ENCODE assay signal across 20 cellular contexts in the genomic region with DNA sequence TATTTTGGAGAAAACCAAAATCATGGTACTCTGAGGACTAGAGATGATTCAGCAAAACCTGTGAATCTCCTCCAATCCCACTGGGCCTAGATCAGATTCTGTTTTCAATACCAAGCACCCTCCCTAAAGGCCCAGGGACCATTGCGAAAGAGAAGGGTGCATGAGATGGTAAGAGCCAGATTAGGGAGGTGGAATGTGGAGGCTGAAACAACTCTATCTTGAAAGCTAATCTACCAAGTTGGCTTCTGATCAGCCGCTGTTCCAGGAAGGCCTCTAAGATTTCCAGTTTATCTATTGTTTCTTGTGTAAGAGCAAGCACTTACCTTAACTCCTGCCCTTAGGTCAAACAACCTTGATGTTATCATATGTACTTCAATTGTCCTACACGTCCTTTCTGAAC.
"Had no signal": no experiment of that assay in that cellular context is flagged by ENCODE, and none has a peak within 500 bp of the region (broad histone marks: within the 10 kb centered on the region; RNA-seq: fewer than 3 reads in every experiment).

No MANE protein-coding gene starts in this region.

- ATAC-seq: activated CD4-positive, CD25-positive, alpha-beta regulatory T cell treated with anti-CD3 and anti-CD28 coated beads, Interleukin-2, amount 50 U/mL, for 24 hours; activated CD8-positive, alpha-beta T cell treated with anti-CD3 and anti-CD28 coated beads, Interleukin-2, amount 10 ng/mL, durations not matched to agents 7 days and 5 days; K562; PC-3 had no signal

- H3K4me3 ChIP-seq: K562 had no signal

- DNase-seq: activated CD4-positive, alpha-beta T cell treated with anti-CD3 and anti-CD28 coated beads for 4 hours; activated CD8-positive, alpha-beta memory T cell treated with anti-CD3 and anti-CD28 coated beads, Interleukin-2, amount 50 U/mL, for 48 hours; activated CD8-positive, alpha-beta T cell treated with anti-CD3 and anti-CD28 coated beads, Interleukin-2, amount 10 ng/mL, durations not matched to agents 7 days and 5 days; activated naive CD4-positive, alpha-beta T cell treated with anti-CD3 and anti-CD28 coated beads, Interleukin-2, amount 50 U/mL, for 16 hours; activated naive CD8-positive, alpha-beta T cell treated with anti-CD3 and anti-CD28 coated beads, Interleukin-2, amount 10 ng/mL, durations not matched to agents 7 days and 5 days; activated T-cell treated with anti-CD3 and anti-CD28 coated beads, Interleukin-2, amount 50 U/mL, for 1 hour; aorta; Kasumi-1; NCI-H146; NCI-H1930; NCI-H510A treated with DMSO at 0.1 percent for 48 hours; NCI-H69; NK-92 treated with Interleukin-12 subunit alpha and Interleukin-12 subunit beta, amount 100 ng/mL, for 24 hours; PC-3; SHP77 had no signal

- FAIRE-seq: K562, RCC 7860 had no signal

- H3K27me3 Mint-ChIP-seq: activated naive CD8-positive, alpha-beta T cell treated with anti-CD3 and anti-CD28 coated beads, Interleukin-2, amount 10 ng/mL, durations not matched to agents 7 days and 5 days; brain had no signal

- H3K4me1 Mint-ChIP-seq: activated naive CD8-positive, alpha-beta T cell treated with anti-CD3 and anti-CD28 coated beads, Interleukin-2, amount 10 ng/mL, durations not matched to agents 7 days and 5 days had no signal

- H3K27ac Mint-ChIP-seq: activated CD8-positive, alpha-beta T cell treated with anti-CD3 and anti-CD28 coated beads, Interleukin-2, amount 10 ng/mL, durations not matched to agents 7 days and 5 days; activated naive CD8-positive, alpha-beta T cell treated with anti-CD3 and anti-CD28 coated beads, Interleukin-2, amount 10 ng/mL, durations not matched to agents 7 days and 5 days; brain; T-helper 1 cell treated with Interleukin-12 subunit alpha and Interleukin-12 subunit beta and Interleukin-4 antibody, amounts not matched to agents 30 μg/mL and 1 μg/mL, for 36 hours had no signal

- H3K4me3 Mint-ChIP-seq: activated CD8-positive, alpha-beta T cell treated with anti-CD3 and anti-CD28 coated beads, Interleukin-2, amount 10 ng/mL, durations not matched to agents 7 days and 5 days; activated naive CD8-positive, alpha-beta T cell treated with anti-CD3 and anti-CD28 coated beads, Interleukin-2, amount 10 ng/mL, durations not matched to agents 7 days and 5 days; brain; T-helper 1 cell treated with Interleukin-12 subunit alpha and Interleukin-12 subunit beta and Interleukin-4 antibody, amounts not matched to agents 30 μg/mL and 1 μg/mL, for 36 hours had no signal

- H3K9me3 Mint-ChIP-seq: T-helper 1 cell treated with Interleukin-12 subunit alpha and Interleukin-12 subunit beta and Interleukin-4 antibody, amounts not matched to agents 30 μg/mL and 1 μg/mL, for 36 hours had no signal

- H3K36me3 Mint-ChIP-seq: activated naive CD8-positive, alpha-beta T cell treated with anti-CD3 and anti-CD28 coated beads, Interleukin-2, amount 10 ng/mL, durations not matched to agents 7 days and 5 days; brain had no signal
